Comparison of ENCODE assay signal across 17 cellular contexts in the genomic region with DNA sequence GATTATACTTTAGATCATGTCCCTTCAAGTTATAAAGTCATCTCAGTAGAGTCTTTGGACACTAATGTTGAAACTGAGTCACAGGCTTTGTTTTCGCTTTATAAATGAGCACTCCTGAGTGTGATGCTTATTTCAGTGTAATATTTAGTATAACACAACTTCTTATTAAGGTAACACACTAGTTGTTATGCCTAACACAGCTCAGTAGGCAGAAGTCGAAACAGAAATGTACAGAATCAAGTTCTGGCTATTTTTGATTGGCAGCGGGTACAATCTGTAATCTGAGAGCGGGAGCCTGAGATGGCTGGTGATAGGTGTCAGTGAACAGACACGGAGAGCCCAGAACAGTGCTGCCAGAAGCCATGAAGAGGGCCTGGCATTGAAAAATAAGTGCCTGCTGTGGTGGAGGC. TPM values are rescaled to one million over a fixed set of nuclear protein-coding genes. Genes with fewer than 3 reads are reported as not detected.
DNase-seq lines count a peak whose midpoint lies in the region; ATAC-seq and TF ChIP-seq lines count a peak whose summit lies in the region.
"Had no signal": no experiment of that assay in that cellular context is flagged by ENCODE, and none has a peak within 500 bp of the region (broad histone marks: within the 10 kb centered on the region; RNA-seq: fewer than 3 reads in every experiment).

No MANE protein-coding gene starts in this region.

- no peak overlapping the region for H3K4me3 ChIP-seq in CD8-positive, alpha-beta T cell (ENCODE audit: low read depth, low read length)
- H3K4me3 ChIP-seq in left ventricle myocardium inferior (no peak overlapping the region), upper lobe of left lung (no peak overlapping the region), prostate gland (no peak overlapping the region)
- H3K4me3 ChIP-seq: colonic mucosa, left lung, testis had no signal

- POLR2A ChIA-PET in CD8-positive, alpha-beta T cell (lab: Charles Lee): interaction anchor here (1.0 to 3.4 kb wide), 6 partner anchors 9 to 119 kb away, joined by 3 to 17 read pairs (median 4); no protein-coding TSS in a partner anchor
- POLR2A ChIA-PET in T-cell (lab: Charles Lee): interaction anchor here (0.6 to 4.9 kb wide), 5 partner anchors 8 to 15 kb away, joined by 4 to 25 read pairs (median 14); no protein-coding TSS in a partner anchor

- no peaks in the 10 kb centered on the region for H3K9me3 ChIP-seq in CD8-positive, alpha-beta T cell (ENCODE audit: low read length)
- H3K9me3 ChIP-seq in left ventricle myocardium inferior (replicated peaks) (no peaks in the 10 kb centered on the region), upper lobe of left lung (no peaks in the 10 kb centered on the region), prostate gland (no peaks in the 10 kb centered on the region)
- H3K9me3 ChIP-seq: colonic mucosa, left lung, testis had no signal

- H3K27ac ChIP-seq in CD8-positive, alpha-beta T cell (ENCODE audit: low read depth, low read length): no peak overlapping the region
- H3K27ac ChIP-seq in left ventricle myocardium inferior (replicated peaks) (peak overlapping the region; percentile 54), upper lobe of left lung (no peak overlapping the region), prostate gland (no peak overlapping the region)
- H3K27ac ChIP-seq: colonic mucosa, left lung, testis had no signal

- no peaks in the 10 kb centered on the region for H3K36me3 ChIP-seq in CD8-positive, alpha-beta T cell (ENCODE audit: insufficient read depth, low read length)
- H3K36me3 ChIP-seq in left ventricle myocardium inferior: no peaks in the 10 kb centered on the region
- no peaks in the 10 kb centered on the region for H3K36me3 ChIP-seq in upper lobe of left lung
- H3K36me3 ChIP-seq in prostate gland: no peaks in the 10 kb centered on the region
- H3K36me3 ChIP-seq: colonic mucosa, left lung had no signal

- ATAC-seq in CD8-positive, alpha-beta T cell: peak; percentile 21
- peak; percentile 66 for ATAC-seq in GM18867 (IDR thresholded peaks at IDR 0.05; ENCODE audit: unreplicated experiment)
- ATAC-seq in T-cell (replicated peaks in 1 of 4): peak; percentile 31 to 49 (median 34)
- no peak for ATAC-seq in upper lobe of left lung (ENCODE audit: low FRiP score in 2 of 2)
- ATAC-seq: left lung, sciatic nerve had no signal

- H3K4me3 Mint-ChIP-seq in CD8-positive, alpha-beta T cell: peak overlapping the region; percentile 71
- peak overlapping the region; percentile 69 to 83 (median 72) for H3K4me3 Mint-ChIP-seq in T-cell
- H3K4me3 Mint-ChIP-seq: CD14-positive monocyte, nephron had no signal

- peaks cover 91% of the 10 kb centered on the region for H3K4me1 Mint-ChIP-seq in CD8-positive, alpha-beta T cell (ENCODE audit: low read depth)
- peaks cover 93 to 95% (median 94%) of the 10 kb centered on the region in 3 donors for H3K4me1 Mint-ChIP-seq in T-cell

- DNase-seq in CD8-positive, alpha-beta T cell: no peak
- DNase-seq in T-cell (no peak), left ventricle myocardium inferior (no peak), upper lobe of left lung (no peak), germinal center (ENCODE audit: low spot score) (no peak), NCI-H128 (lab: John Stamatoyannopoulos, UW; ENCODE audit: unreplicated experiment) (no peak), prostate gland (ENCODE audit: low spot score) (no peak)
- DNase-seq: activated CD4-positive, alpha-beta T cell treated with anti-CD3 and anti-CD28 coated beads, Interleukin-2, amount 50 U/mL, for 1 hour; amniotic stem cell; colonic mucosa; GF-D8; left lung; testis had no signal

- intact Hi-C loops in CD8-positive, alpha-beta T cell (cut with DNase I, micrococcal nuclease): no loop called here
- intact Hi-C loops in left ventricle myocardium inferior (cut with micrococcal nuclease): no loop called here
- intact Hi-C loops in prostate gland (cut with DNase I): no loop called here

- H3K9me3 Mint-ChIP-seq in CD8-positive, alpha-beta T cell: no peaks in the 10 kb centered on the region
- no peaks in the 10 kb centered on the region for H3K9me3 Mint-ChIP-seq in T-cell
- H3K9me3 Mint-ChIP-seq: nephron had no signal

- TF ChIP-seq POLR2A in upper lobe of left lung (IDR thresholded peaks at IDR 0.05): no peak
- TF ChIP-seq POLR2A in prostate gland (IDR thresholded peaks at IDR 0.05): no peak

- CTCF ChIA-PET in CD8-positive, alpha-beta T cell (lab: Charles Lee): interaction anchor here (1.0 to 2.7 kb wide), 3 partner anchors 21 to 218 kb away, joined by 3 to 11 read pairs (median 4); no protein-coding TSS in a partner anchor
- CTCF ChIA-PET in T-cell (lab: Charles Lee): interaction anchor here (0.6 to 2.5 kb wide), 10 partner anchors 8 to 331 kb away, joined by 3 to 10 read pairs (median 6); no protein-coding TSS in a partner anchor

- TF ChIP-seq CTCF in CD8-positive, alpha-beta T cell (IDR thresholded peaks at IDR 0.05): no peak
- TF ChIP-seq CTCF in left ventricle myocardium inferior (IDR thresholded peaks at IDR 0.05; ENCODE audit: borderline replicate concordance): no peak
- TF ChIP-seq CTCF in upper lobe of left lung (IDR thresholded peaks at IDR 0.05): no peak
- TF ChIP-seq CTCF in prostate gland (IDR thresholded peaks at IDR 0.05): no peak

- no peaks in the 10 kb centered on the region for H3K27me3 Mint-ChIP-seq in CD8-positive, alpha-beta T cell (ENCODE audit: low read depth)
- no peaks in the 10 kb centered on the region for H3K27me3 Mint-ChIP-seq in T-cell

- no peak for TF ChIP-seq EP300 in upper lobe of left lung (IDR thresholded peaks at IDR 0.05)

- 79 to 87% methylated on average over 5 of the region's 5 CpGs for WGBS in upper lobe of left lung, 2 donors
- 88% methylated on average over 5 of the region's 5 CpGs for WGBS in prostate gland

- peaks cover 31% of the 10 kb centered on the region for H3K36me3 Mint-ChIP-seq in CD8-positive, alpha-beta T cell
- H3K36me3 Mint-ChIP-seq in T-cell: peaks cover 14% of the 10 kb centered on the region

- no peaks in the 10 kb centered on the region for H3K27me3 ChIP-seq in CD8-positive, alpha-beta T cell (ENCODE audit: insufficient read depth, low read length)
- H3K27me3 ChIP-seq in left ventricle myocardium inferior (ENCODE audit: low read depth) (no peaks in the 10 kb centered on the region), upper lobe of left lung (no peaks in the 10 kb centered on the region), prostate gland (replicated peaks; ENCODE audit: insufficient read depth) (no peaks in the 10 kb centered on the region)
- H3K27me3 ChIP-seq: colonic mucosa, left lung, testis had no signal

- H3K27ac Mint-ChIP-seq in CD8-positive, alpha-beta T cell: peak overlapping the region; percentile 62
- peak overlapping the region; percentile 90 to 92 for H3K27ac Mint-ChIP-seq in T-cell
- H3K27ac Mint-ChIP-seq: nephron had no signal

- peaks cover 89% of the 10 kb centered on the region for H3K4me1 ChIP-seq in CD8-positive, alpha-beta T cell (ENCODE audit: insufficient read depth, low read length)
- peaks cover 93% of the 10 kb centered on the region for H3K4me1 ChIP-seq in left ventricle myocardium inferior
- peaks cover 35 to 83% (median 56%) of the 10 kb centered on the region in 4 donors for H3K4me1 ChIP-seq in upper lobe of left lung
- no peaks in the 10 kb centered on the region for H3K4me1 ChIP-seq in prostate gland (replicated peaks)

RNA-seq across cellular contexts. Expression of gene HECA, which starts 11.4 kb away (rescaled TPM):
- 100 to 1,000 TPM; 231 to 234 TPM for total RNA-seq in CD8-positive, alpha-beta T cell
- total RNA-seq in T-cell: 100 to 1,000 TPM; 125 to 137 (median 131) TPM
- total RNA-seq in left ventricle myocardium inferior: 46.0 TPM
- total RNA-seq in upper lobe of left lung: 10 to 100 TPM; 34.4 to 57.6 (median 41.2) TPM
- total RNA-seq in prostate gland: 10 to 100 TPM; 26.0 to 45.9 TPM

Comparison
In these comparisons a context has a peak if more than half of its experiments do, and no peak if none do; other contexts are left out.
1. ATAC-seq: peak in CD8-positive, alpha-beta T cell (single experiment), GM18867 (single experiment) and T-cell (4 of 4); none in upper lobe of left lung (0 of 2).